ENCODE assay signal across 1 cellular context in the genomic region with DNA sequence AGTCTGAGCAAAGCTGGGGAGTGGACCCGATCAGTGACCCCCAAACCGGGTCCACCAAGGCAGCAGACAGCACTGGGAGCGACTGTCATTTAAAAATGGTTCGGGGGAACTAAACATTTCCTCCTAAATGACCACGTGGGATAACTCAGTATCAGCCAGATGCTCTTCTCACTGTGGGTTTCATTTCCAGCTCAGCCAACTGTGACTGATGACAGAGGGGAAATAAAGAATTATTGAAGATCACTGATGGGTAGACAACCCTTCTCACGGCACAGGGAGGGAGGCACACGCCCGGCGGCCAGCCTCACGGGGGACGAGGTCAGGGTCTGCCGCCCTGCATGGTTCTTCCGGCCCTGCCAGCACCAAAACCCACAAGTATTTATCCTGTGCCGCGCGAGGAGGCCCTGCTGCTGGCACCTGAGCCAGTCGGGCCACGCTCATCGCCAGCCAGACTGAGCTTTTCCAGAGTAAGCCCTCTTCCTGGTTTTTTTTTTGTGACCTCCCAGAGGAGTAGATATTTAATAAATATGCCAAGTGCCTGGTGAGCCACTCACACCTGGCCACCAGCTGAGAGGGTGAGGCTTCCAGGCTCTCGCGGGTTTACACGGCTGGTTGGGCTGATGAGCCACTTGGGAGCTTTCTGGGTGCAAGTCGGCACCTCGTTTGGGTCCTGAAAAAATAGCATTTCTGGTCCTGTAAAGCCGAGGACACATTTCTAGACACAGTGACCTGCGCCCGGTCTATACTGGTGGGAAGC.
TF ChIP-seq lines count a peak whose summit lies in the region.

No MANE protein-coding gene starts in this region.

TF ChIP-seq in GM12878, 131 proteins besides CTCF, POLR2A, EP300 and RAD21 (continued from another document):
- TF ChIP-seq, protein P1, sequence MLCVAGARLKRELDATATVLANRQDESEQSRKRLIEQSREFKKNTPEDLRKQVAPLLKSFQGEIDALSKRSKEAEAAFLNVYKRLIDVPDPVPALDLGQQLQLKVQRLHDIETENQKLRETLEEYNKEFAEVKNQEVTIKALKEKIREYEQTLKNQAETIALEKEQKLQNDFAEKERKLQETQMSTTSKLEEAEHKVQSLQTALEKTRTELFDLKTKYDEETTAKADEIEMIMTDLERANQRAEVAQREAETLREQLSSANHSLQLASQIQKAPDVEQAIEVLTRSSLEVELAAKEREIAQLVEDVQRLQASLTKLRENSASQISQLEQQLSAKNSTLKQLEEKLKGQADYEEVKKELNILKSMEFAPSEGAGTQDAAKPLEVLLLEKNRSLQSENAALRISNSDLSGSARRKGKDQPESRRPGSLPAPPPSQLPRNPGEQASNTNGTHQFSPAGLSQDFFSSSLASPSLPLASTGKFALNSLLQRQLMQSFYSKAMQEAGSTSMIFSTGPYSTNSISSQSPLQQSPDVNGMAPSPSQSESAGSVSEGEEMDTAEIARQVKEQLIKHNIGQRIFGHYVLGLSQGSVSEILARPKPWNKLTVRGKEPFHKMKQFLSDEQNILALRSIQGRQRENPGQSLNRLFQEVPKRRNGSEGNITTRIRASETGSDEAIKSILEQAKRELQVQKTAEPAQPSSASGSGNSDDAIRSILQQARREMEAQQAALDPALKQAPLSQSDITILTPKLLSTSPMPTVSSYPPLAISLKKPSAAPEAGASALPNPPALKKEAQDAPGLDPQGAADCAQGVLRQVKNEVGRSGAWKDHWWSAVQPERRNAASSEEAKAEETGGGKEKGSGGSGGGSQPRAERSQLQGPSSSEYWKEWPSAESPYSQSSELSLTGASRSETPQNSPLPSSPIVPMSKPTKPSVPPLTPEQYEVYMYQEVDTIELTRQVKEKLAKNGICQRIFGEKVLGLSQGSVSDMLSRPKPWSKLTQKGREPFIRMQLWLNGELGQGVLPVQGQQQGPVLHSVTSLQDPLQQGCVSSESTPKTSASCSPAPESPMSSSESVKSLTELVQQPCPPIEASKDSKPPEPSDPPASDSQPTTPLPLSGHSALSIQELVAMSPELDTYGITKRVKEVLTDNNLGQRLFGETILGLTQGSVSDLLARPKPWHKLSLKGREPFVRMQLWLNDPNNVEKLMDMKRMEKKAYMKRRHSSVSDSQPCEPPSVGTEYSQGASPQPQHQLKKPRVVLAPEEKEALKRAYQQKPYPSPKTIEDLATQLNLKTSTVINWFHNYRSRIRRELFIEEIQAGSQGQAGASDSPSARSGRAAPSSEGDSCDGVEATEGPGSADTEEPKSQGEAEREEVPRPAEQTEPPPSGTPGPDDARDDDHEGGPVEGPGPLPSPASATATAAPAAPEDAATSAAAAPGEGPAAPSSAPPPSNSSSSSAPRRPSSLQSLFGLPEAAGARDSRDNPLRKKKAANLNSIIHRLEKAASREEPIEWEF (IDR thresholded peaks at IDR 0.05; ENCODE audit: insufficient replicate concordance, low read depth, low read length): no peak
- no peak for TF ChIP-seq NRF1 (conservative IDR thresholded peaks at IDR 0.05; ENCODE audit: low read depth, low read length)
- TF ChIP-seq EED (IDR thresholded peaks at IDR 0.05; ENCODE audit: low read depth): no peak
- TF ChIP-seq BRCA1 (IDR thresholded peaks at IDR 0.05; ENCODE audit: low read depth, low read length): no peak
- TF ChIP-seq, protein P2, sequence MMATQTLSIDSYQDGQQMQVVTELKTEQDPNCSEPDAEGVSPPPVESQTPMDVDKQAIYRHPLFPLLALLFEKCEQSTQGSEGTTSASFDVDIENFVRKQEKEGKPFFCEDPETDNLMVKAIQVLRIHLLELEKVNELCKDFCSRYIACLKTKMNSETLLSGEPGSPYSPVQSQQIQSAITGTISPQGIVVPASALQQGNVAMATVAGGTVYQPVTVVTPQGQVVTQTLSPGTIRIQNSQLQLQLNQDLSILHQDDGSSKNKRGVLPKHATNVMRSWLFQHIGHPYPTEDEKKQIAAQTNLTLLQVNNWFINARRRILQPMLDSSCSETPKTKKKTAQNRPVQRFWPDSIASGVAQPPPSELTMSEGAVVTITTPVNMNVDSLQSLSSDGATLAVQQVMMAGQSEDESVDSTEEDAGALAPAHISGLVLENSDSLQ (IDR thresholded peaks at IDR 0.05): peak; percentile 63
- TF ChIP-seq ESRRA (IDR thresholded peaks at IDR 0.05; ENCODE audit: low read length): no peak
- TF ChIP-seq CHD2 (IDR thresholded peaks at IDR 0.05; ENCODE audit: borderline replicate concordance, low read depth, low read length): peak; percentile 53; the same call in 1 of the 2 replicates
- TF ChIP-seq IKZF1 (conservative IDR thresholded peaks at IDR 0.05): 0 out of 2 replicates have a peak, but pooled peaks have one; percentile 33
- no peak for TF ChIP-seq ZSCAN29 (IDR thresholded peaks at IDR 0.05)
- no peak for TF ChIP-seq SREBF1 (IDR thresholded peaks at IDR 0.05; ENCODE audit: low read length)
- TF ChIP-seq, protein P3, sequence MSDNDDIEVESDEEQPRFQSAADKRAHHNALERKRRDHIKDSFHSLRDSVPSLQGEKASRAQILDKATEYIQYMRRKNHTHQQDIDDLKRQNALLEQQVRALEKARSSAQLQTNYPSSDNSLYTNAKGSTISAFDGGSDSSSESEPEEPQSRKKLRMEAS (IDR thresholded peaks at IDR 0.05; ENCODE audit: low read depth, low read length): no peak; the same call in 1 of the 2 replicates
- TF ChIP-seq RUNX3 (IDR thresholded peaks at IDR 0.05; ENCODE audit: low read length): peak; percentile 38
- no peak for TF ChIP-seq JUNB (IDR thresholded peaks at IDR 0.05)
- TF ChIP-seq RELA (IDR thresholded peaks at IDR 0.05; ENCODE audit: borderline replicate concordance, partially characterized antibody): no peak
- no peak for TF ChIP-seq TCF7 (IDR thresholded peaks at IDR 0.05; ENCODE audit: borderline replicate concordance)
- TF ChIP-seq YBX1 (IDR thresholded peaks at IDR 0.05): no peak
